In genomic region chr17:73642659-73643011, GRCh38 we compare ENCODE assay signal across 12 cellular contexts. TPM values are rescaled to one million over a fixed set of nuclear protein-coding genes. Genes with fewer than 3 reads are reported as not detected.
A peak's percentile ranks its signal among the peaks of the same experiment; 100 is the strongest.
DNase-seq lines count a peak whose midpoint lies in the region; ATAC-seq and TF ChIP-seq lines count a peak whose summit lies in the region.
"Had no signal": no experiment of that assay in that cellular context is flagged by ENCODE, and none has a peak within 500 bp of the region (broad histone marks: within the 10 kb centered on the region; RNA-seq: fewer than 3 reads in every experiment).

No MANE protein-coding gene starts in this region.

- H3K4me1 Mint-ChIP-seq in activated T-cell treated with anti-CD3 and anti-CD28 coated beads, Interleukin-2, amount 50 U/mL, for 4 hours (ENCODE audit: low read depth): peaks cover 20% of the 10 kb centered on the region
- peaks cover 29% of the 10 kb centered on the region for H3K4me1 Mint-ChIP-seq in activated naive CD8-positive, alpha-beta T cell treated with anti-CD3 and anti-CD28 coated beads, Interleukin-2, amount 10 ng/mL, durations not matched to agents 7 days and 5 days

- ATAC-seq in activated T-cell treated with anti-CD3 and anti-CD28 coated beads, Interleukin-2, amount 50 U/mL, for 4 hours: no peak
- ATAC-seq in activated naive CD8-positive, alpha-beta T cell treated with anti-CD3 and anti-CD28 coated beads, Interleukin-2, amount 10 ng/mL, durations not matched to agents 7 days and 5 days (ENCODE audit: low read depth): no peak
- ATAC-seq in lower lobe of right lung (no peak), HG03460 (IDR thresholded peaks at IDR 0.05; ENCODE audit: unreplicated experiment) (no peak)

- POLR2A ChIA-PET in activated naive CD8-positive, alpha-beta T cell treated with anti-CD3 and anti-CD28 coated beads, Interleukin-2, amount 10 ng/mL, durations not matched to agents 7 days and 5 days (lab: Charles Lee): interaction anchor here (1.0 kb wide), 1 partner anchor 14 kb away, joined by 3 read pairs; no protein-coding TSS in a partner anchor

- H3K36me3 ChIP-seq in lower lobe of right lung: no peaks in the 10 kb centered on the region
- no peaks in the 10 kb centered on the region for H3K36me3 ChIP-seq in testis (ENCODE audit: low read depth, missing control alignments)

- H3K36me3 Mint-ChIP-seq in activated T-cell treated with anti-CD3 and anti-CD28 coated beads, Interleukin-2, amount 50 U/mL, for 4 hours (ENCODE audit: insufficient read depth): no peaks in the 10 kb centered on the region
- peaks cover 5% of the 10 kb centered on the region for H3K36me3 Mint-ChIP-seq in activated naive CD8-positive, alpha-beta T cell treated with anti-CD3 and anti-CD28 coated beads, Interleukin-2, amount 10 ng/mL, durations not matched to agents 7 days and 5 days

- peak overlapping the region; percentile 52 for H3K4me3 ChIP-seq in lower lobe of right lung
- H3K4me3 ChIP-seq in testis: peak overlapping the region; percentile 50 to 64

- H3K4me3 Mint-ChIP-seq in activated T-cell treated with anti-CD3 and anti-CD28 coated beads, Interleukin-2, amount 50 U/mL, for 4 hours: peak overlapping the region; percentile 70
- peak overlapping the region; percentile 87 for H3K4me3 Mint-ChIP-seq in activated naive CD8-positive, alpha-beta T cell treated with anti-CD3 and anti-CD28 coated beads, Interleukin-2, amount 10 ng/mL, durations not matched to agents 7 days and 5 days

- no peaks in the 10 kb centered on the region for H3K9me3 Mint-ChIP-seq in activated T-cell treated with anti-CD3 and anti-CD28 coated beads, Interleukin-2, amount 50 U/mL, for 4 hours
- H3K9me3 Mint-ChIP-seq in activated naive CD8-positive, alpha-beta T cell treated with anti-CD3 and anti-CD28 coated beads, Interleukin-2, amount 10 ng/mL, durations not matched to agents 7 days and 5 days: no peaks in the 10 kb centered on the region

- no peak for DNase-seq in activated T-cell treated with anti-CD3 and anti-CD28 coated beads, Interleukin-2, amount 50 U/mL, for 4 hours
- no peak for DNase-seq in activated T-cell treated with anti-CD3 and anti-CD28 coated beads, Interleukin-2, amount 50 U/mL, for 1 hour
- no peak for DNase-seq in activated naive CD8-positive, alpha-beta T cell treated with anti-CD3 and anti-CD28 coated beads, Interleukin-2, amount 10 ng/mL, durations not matched to agents 7 days and 5 days
- no peak for DNase-seq in lower lobe of right lung
- no peak for DNase-seq in testis
- no peak for DNase-seq in superior temporal gyrus (ENCODE audit: extremely low spot score)
- no peak for DNase-seq in SK-N-DZ (ENCODE audit: low spot score)
- DNase-seq: effector CD4-positive, alpha-beta T cell; kidney glomerular epithelial cell; NCI-H1436 had no signal

- H3K27ac ChIP-seq in lower lobe of right lung (no peak overlapping the region), testis (no peak overlapping the region)
- H3K27ac ChIP-seq: RWPE1 had no signal

- peaks cover 31% of the 10 kb centered on the region for H3K27me3 Mint-ChIP-seq in activated T-cell treated with anti-CD3 and anti-CD28 coated beads, Interleukin-2, amount 50 U/mL, for 4 hours (ENCODE audit: low read depth)
- peaks cover 27% of the 10 kb centered on the region for H3K27me3 Mint-ChIP-seq in activated naive CD8-positive, alpha-beta T cell treated with anti-CD3 and anti-CD28 coated beads, Interleukin-2, amount 10 ng/mL, durations not matched to agents 7 days and 5 days

- TF ChIP-seq CTCF in lower lobe of right lung (IDR thresholded peaks at IDR 0.05): no peak
- no peak for TF ChIP-seq CTCF in testis (IDR thresholded peaks at IDR 0.05)

- intact Hi-C loops in lower lobe of right lung (cut with DNase I) (no loop called here), testis (cut with DNase I; ENCODE audit: low total_unique reads) (no loop called here)

- WGBS in testis, 2 donors: 18 to 22% methylated on average over 9 to 12 of the region's 12 CpGs

- H3K27ac Mint-ChIP-seq in activated naive CD8-positive, alpha-beta T cell treated with anti-CD3 and anti-CD28 coated beads, Interleukin-2, amount 10 ng/mL, durations not matched to agents 7 days and 5 days: no peak overlapping the region

- peaks cover 66% of the 10 kb centered on the region for H3K27me3 ChIP-seq in lower lobe of right lung (ENCODE audit: low read depth)
- H3K27me3 ChIP-seq in testis: no peaks in the 10 kb centered on the region

- H3K4me1 ChIP-seq in lower lobe of right lung (peaks cover 27% of the 10 kb centered on the region), testis (peaks cover 16% of the 10 kb centered on the region)

- no peaks in the 10 kb centered on the region for H3K9me3 ChIP-seq in lower lobe of right lung
- H3K9me3 ChIP-seq in testis: no peaks in the 10 kb centered on the region

- TF ChIP-seq POLR2A in testis (IDR thresholded peaks at IDR 0.05): no peak

RNA-seq across cellular contexts. Expression of gene SDK2, which starts 1.6 kb away (rescaled TPM):
- under 1 TPM; 0.08 to 0.20 (median 0.08) TPM for total RNA-seq in activated T-cell treated with anti-CD3 and anti-CD28 coated beads, Interleukin-2, amount 50 U/mL, for 4 hours
- 10 to 100 TPM; 29.3 to 31.1 TPM for total RNA-seq in activated naive CD8-positive, alpha-beta T cell treated with anti-CD3 and anti-CD28 coated beads, Interleukin-2, amount 10 ng/mL, durations not matched to agents 7 days and 5 days
- total RNA-seq in lower lobe of right lung: 1.4 TPM
- total RNA-seq in testis: 10 to 100 TPM; 36.9 to 63.4 TPM
- 55.4 TPM for polyA plus RNA-seq in testis (ENCODE audit: insufficient read depth, low read depth, low replicate concordance)
- 1.7 and 2.4 TPM in 2 replicates for polyA plus RNA-seq in SK-N-DZ (2014; cell fraction: cytosol; rRNA removed)
- polyA plus RNA-seq in SK-N-DZ (2014; cell fraction: nucleus; rRNA removed): 0.85 and 1.3 TPM in 2 replicates

Comparison
In these comparisons a context has a peak if more than half of its experiments do, and no peak if none do; other contexts are left out.
1. RNA of gene SDK2, which starts 1.6 kb away (total RNA-seq): 36.9 to 63.4 TPM in testis and 29.3 to 31.1 TPM in activated naive CD8-positive, alpha-beta T cell treated with anti-CD3 and anti-CD28 coated beads, Interleukin-2, amount 10 ng/mL, durations not matched to agents 7 days and 5 days; 1.4 TPM in lower lobe of right lung (single experiment) and 0.08 to 0.20 TPM in activated T-cell treated with anti-CD3 and anti-CD28 coated beads, Interleukin-2, amount 50 U/mL, for 4 hours; every median in the first group is over 10 times any median in the second.